8 cellular contexts compared by ENCODE assay signal in the genomic region with DNA sequence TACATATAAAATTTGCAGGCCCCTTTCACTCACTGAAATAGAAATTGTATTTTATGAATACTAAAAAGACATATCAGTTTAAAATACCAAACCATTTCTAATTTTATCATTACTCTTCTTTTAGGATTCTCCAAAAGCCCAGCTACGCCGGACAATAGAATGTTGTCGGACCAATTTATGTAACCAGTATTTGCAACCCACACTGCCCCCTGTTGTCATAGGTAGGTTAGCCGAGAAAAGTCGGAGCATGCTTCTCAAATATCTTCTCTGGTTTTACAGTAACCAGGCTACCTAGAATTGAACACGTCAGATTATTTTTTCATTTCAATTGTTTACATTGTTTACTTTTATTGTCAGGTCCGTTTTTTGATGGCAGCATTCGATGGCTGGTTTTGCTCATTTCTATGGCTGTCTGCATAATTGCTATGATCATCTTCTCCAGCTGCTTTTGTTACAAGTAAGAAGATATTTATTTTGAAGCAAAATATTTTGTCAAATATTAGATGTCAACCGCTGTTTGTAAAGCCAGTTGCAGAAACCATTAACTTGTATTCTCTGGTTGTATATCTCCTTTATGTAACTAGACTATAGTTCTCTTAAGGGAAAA. TPM values are rescaled to one million over a fixed set of nuclear protein-coding genes. Genes with fewer than 3 reads are reported as not detected.
A peak's percentile ranks its signal among the peaks of the same experiment; 100 is the strongest.
DNase-seq lines count a peak whose midpoint lies in the region; ATAC-seq and TF ChIP-seq lines count a peak whose summit lies in the region.

No MANE protein-coding gene starts in this region.

- H2AFZ ChIP-seq in neural progenitor cell (replicated peaks): no peak overlapping the region

- H3K79me2 ChIP-seq in neural progenitor cell (ENCODE audit: low read depth): no peaks in the 10 kb centered on the region

- no peak overlapping the region for H3K4me2 ChIP-seq in neural progenitor cell

- intact Hi-C loops in CD14-positive monocyte (cut with micrococcal nuclease): loop anchor here (2.0 to 10.0 kb wide), 4 partner anchors 185 to 213 kb away; no protein-coding TSS in a partner anchor

- H3K9me3 ChIP-seq in neural progenitor cell (ENCODE audit: low read depth): no peaks in the 10 kb centered on the region

- H3K27ac ChIP-seq in foreskin keratinocyte (no peak overlapping the region), neural progenitor cell (no peak overlapping the region)

- H3K27me3 ChIP-seq in foreskin keratinocyte (no peaks in the 10 kb centered on the region), neural progenitor cell (no peaks in the 10 kb centered on the region)

- peaks cover 12% of the 10 kb centered on the region for H4K20me1 ChIP-seq in neural progenitor cell (ENCODE audit: low read depth)

- H3K27ac Mint-ChIP-seq in CD14-positive monocyte: no peak overlapping the region
- H3K27ac Mint-ChIP-seq in neural progenitor cell: no peak overlapping the region

- no peak overlapping the region for H3K4me3 Mint-ChIP-seq in CD14-positive monocyte
- H3K4me3 Mint-ChIP-seq in neural progenitor cell: no peak overlapping the region

- no peak overlapping the region for H3K4me3 ChIP-seq in neural progenitor cell

- DNase-seq in CD14-positive monocyte (ENCODE audit: low spot score): no peak
- peak; percentile 0 for DNase-seq in NCI-H345 treated with DMSO at 0.1 percent for 48 hours (lab: John Stamatoyannopoulos, UW; ENCODE audit: unreplicated experiment)
- DNase-seq in activated T-cell treated with anti-CD3 and anti-CD28 coated beads for 48 hours (ENCODE audit: low read depth): peak; percentile 3
- peak in 1 of 2 donors; percentile 34 for DNase-seq in foreskin keratinocyte
- DNase-seq in neural progenitor cell (ENCODE audit: low spot score): peak; percentile 75
- no peak for DNase-seq in NCI-H187 treated with DMSO at 0.1 percent for 48 hours (lab: John Stamatoyannopoulos, UW)
- DNase-seq in T1000 (lab: John Stamatoyannopoulos, UW): no peak

- no peak overlapping the region for H3K9ac ChIP-seq in neural progenitor cell

- peaks cover 0 to 8% (median 1%) of the 10 kb centered on the region in 7 donors for H3K9me3 Mint-ChIP-seq in CD14-positive monocyte
- peaks cover 2% of the 10 kb centered on the region for H3K9me3 Mint-ChIP-seq in neural progenitor cell

- TF ChIP-seq CTCF in CD14-positive monocyte (IDR thresholded peaks at IDR 0.05) (peak; percentile 78), foreskin keratinocyte (conservative IDR thresholded peaks at IDR 0.05) (peak; percentile 86), neural progenitor cell (IDR thresholded peaks at IDR 0.05) (peak; percentile 77)

- H3K27me3 Mint-ChIP-seq in CD14-positive monocyte (ENCODE audit: low read depth in 3 of 3) (peaks cover 15 to 18% (median 16%) of the 10 kb centered on the region in 3 donors), neural progenitor cell (ENCODE audit: insufficient read depth, low read depth) (no peaks in the 10 kb centered on the region)

- H3K36me3 Mint-ChIP-seq in CD14-positive monocyte: no peaks in the 10 kb centered on the region
- H3K36me3 Mint-ChIP-seq in neural progenitor cell: peaks cover 30% of the 10 kb centered on the region

- ATAC-seq in GM21390 (IDR thresholded peaks at IDR 0.05; ENCODE audit: unreplicated experiment) (peak; percentile 63), foreskin keratinocyte (peak; percentile 62)

- H3K4me1 ChIP-seq in foreskin keratinocyte: no peaks in the 10 kb centered on the region
- H3K4me1 ChIP-seq in neural progenitor cell: peaks cover 8% of the 10 kb centered on the region

- no peaks in the 10 kb centered on the region for H3K4me1 Mint-ChIP-seq in CD14-positive monocyte
- H3K4me1 Mint-ChIP-seq in neural progenitor cell: peaks cover 16% of the 10 kb centered on the region

- peaks cover 7% of the 10 kb centered on the region for H3K36me3 ChIP-seq in neural progenitor cell

- H3F3A ChIP-seq in neural progenitor cell (ENCODE audit: low read depth): peaks cover 14% of the 10 kb centered on the region

RNA-seq across cellular contexts. Expression of gene MMRN2, which starts 57.6 kb away (rescaled TPM):
- under 1 TPM in 1 of 2 donors, not detected in 1; 0.07 TPM for polyA plus RNA-seq in CD14-positive monocyte
- 6.2 and 11.1 TPM in 2 replicates for total RNA-seq in foreskin keratinocyte
- polyA plus RNA-seq in foreskin keratinocyte: 2.8 and 4.9 TPM in 2 replicates
- total RNA-seq in neural progenitor cell (ENCODE audit: low replicate concordance): 0.28 and 1.4 TPM in 2 replicates

RNA-seq across cellular contexts. Expression of gene SNCG, which starts 58.6 kb away (rescaled TPM):
- polyA plus RNA-seq in CD14-positive monocyte (not detected), foreskin keratinocyte (2.1 and 2.7 TPM in 2 replicates)
- total RNA-seq in foreskin keratinocyte (1.5 and 1.7 TPM in 2 replicates), neural progenitor cell (ENCODE audit: low replicate concordance) (not detected in 2 replicates)

Comparison
In these comparisons a context has a peak if more than half of its experiments do, and no peak if none do; other contexts are left out.
1. DNase-seq: peak in NCI-H345 treated with DMSO at 0.1 percent for 48 hours (single experiment), activated T-cell treated with anti-CD3 and anti-CD28 coated beads for 48 hours (single experiment) and neural progenitor cell (single experiment); none in CD14-positive monocyte (single experiment), NCI-H187 treated with DMSO at 0.1 percent for 48 hours (single experiment) and T1000 (single experiment).
2. Peak in every context shown above with its lines, with median percentiles within 50 percentile points of each other: CTCF ChIP-seq.